ENCODE assay signal across 24 cellular contexts in the genomic region with DNA sequence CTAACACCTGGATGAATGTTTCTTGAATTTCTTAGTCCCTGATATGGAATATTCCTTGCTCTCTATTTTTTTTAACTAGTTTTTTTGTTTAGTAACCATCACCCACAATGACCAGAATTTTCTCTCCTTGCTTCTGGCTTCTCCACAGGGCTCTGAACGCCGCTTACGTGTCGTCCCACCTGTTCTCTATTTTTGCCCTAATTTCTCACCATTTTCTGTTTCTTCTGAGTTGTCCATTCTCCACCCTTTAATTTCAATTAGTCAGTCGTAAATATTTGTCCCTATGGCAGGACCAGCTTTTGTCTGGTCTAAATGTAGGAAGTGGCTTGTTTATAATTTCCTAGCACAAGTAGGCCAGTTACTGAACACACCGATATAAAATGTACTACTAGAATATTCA. TPM values are rescaled to one million over a fixed set of nuclear protein-coding genes. Genes with fewer than 3 reads are reported as not detected.
DNase-seq lines count a peak whose midpoint lies in the region; ATAC-seq, FAIRE-seq and TF ChIP-seq lines count a peak whose summit lies in the region.
"Had no signal": no experiment of that assay in that cellular context is flagged by ENCODE, and none has a peak within 500 bp of the region (broad histone marks: within the 10 kb centered on the region; RNA-seq: fewer than 3 reads in every experiment).

No MANE protein-coding gene starts in this region.

- TF ChIP-seq CTCF in A549 (IDR thresholded peaks at IDR 0.05) (no peak), WTC11 (IDR thresholded peaks at IDR 0.05) (no peak)

- 0 out of 2 replicates have a peak overlapping the region, but pooled peaks have one; percentile 46 for H3K27ac Mint-ChIP-seq in WTC11
- no peak overlapping the region for H3K27ac Mint-ChIP-seq in stimulated activated memory B cell treated with anti-CD40 and anti-IgM and Interleukin-4, amounts not matched to agents 10 μg/mL and 1 μg/mL and 100 μg/mL, for 72 hours
- H3K27ac Mint-ChIP-seq: CD14-positive monocyte; CD4-positive, alpha-beta T cell; CD8-positive, alpha-beta memory T cell; GM23338 had no signal

- DNase-seq in A549 (ENCODE audit: low read depth in 1 of 2, low spot score in 1 of 2) (no peak), G401 (ENCODE audit: low spot score) (peak; percentile 86), WTC11 (ENCODE audit: low spot score) (no peak), cerebellar cortex (ENCODE audit: low spot score) (peak; percentile 85), AG08396 (ENCODE audit: low spot score) (no peak), NCI-H2196 (lab: John Stamatoyannopoulos, UW; ENCODE audit: unreplicated experiment) (no peak), left colon (no peak)
- DNase-seq: AML-193; BE2C; CD4-positive, alpha-beta T cell; CD8-positive, alpha-beta memory T cell; DMS 273 treated with DMSO at 0.1 percent for 48 hours; DMS79; EL; GF-D8; HCEC 1CT had no signal

- no peak overlapping the region for H3K4me3 ChIP-seq in A549
- H3K4me3 ChIP-seq: BLaER1 treated with 17β-estradiol and CSF1 and Interleukin-3, amounts not matched to agents 10 nM and 100 nM; GM23338 had no signal

- H3K4me2 ChIP-seq in A549 = peak overlapping the region; percentile 48; the same call in 2 of the 3 replicates
- H3K4me2 ChIP-seq: BLaER1 treated with 17β-estradiol and CSF1 and Interleukin-3, amounts not matched to agents 10 nM and 100 nM; GM23338 had no signal

- no peaks in the 10 kb centered on the region for H3K36me3 Mint-ChIP-seq in WTC11
- no peaks in the 10 kb centered on the region for H3K36me3 Mint-ChIP-seq in stimulated activated memory B cell treated with anti-CD40 and anti-IgM and Interleukin-4, amounts not matched to agents 10 μg/mL and 1 μg/mL and 100 μg/mL, for 72 hours
- H3K36me3 Mint-ChIP-seq: CD14-positive monocyte; CD8-positive, alpha-beta memory T cell had no signal

- no peaks in the 10 kb centered on the region for H3K9me3 ChIP-seq in A549
- H3K9me3 ChIP-seq: BE2C; BLaER1 treated with 17β-estradiol and CSF1 and Interleukin-3, amounts not matched to agents 10 nM and 100 nM had no signal

- in situ Hi-C loops in G401 (cut with HindIII; ENCODE audit: low sequenced_read_pairs) = no loop called here

- intact Hi-C loops in left colon (cut with DNase I, micrococcal nuclease) = no loop called here

- no peaks in the 10 kb centered on the region for H3K27me3 Mint-ChIP-seq in WTC11 (ENCODE audit: low read depth)
- no peaks in the 10 kb centered on the region for H3K27me3 Mint-ChIP-seq in stimulated activated memory B cell treated with anti-CD40 and anti-IgM and Interleukin-4, amounts not matched to agents 10 μg/mL and 1 μg/mL and 100 μg/mL, for 72 hours
- H3K27me3 Mint-ChIP-seq: CD4-positive, alpha-beta T cell; CD8-positive, alpha-beta memory T cell had no signal

- H3K4me1 Mint-ChIP-seq in WTC11 = no peaks in the 10 kb centered on the region
- no peaks in the 10 kb centered on the region for H3K4me1 Mint-ChIP-seq in stimulated activated memory B cell treated with anti-CD40 and anti-IgM and Interleukin-4, amounts not matched to agents 10 μg/mL and 1 μg/mL and 100 μg/mL, for 72 hours
- H3K4me1 Mint-ChIP-seq: CD8-positive, alpha-beta memory T cell; GM23338 had no signal

- no peak for FAIRE-seq in A549 (lab: Jason Lieb, UNC)
- FAIRE-seq: D721Med, GM12891, GM18507, H54 had no signal

- peaks cover 30% of the 10 kb centered on the region for H3K4me1 ChIP-seq in A549

- 93% methylated on average over 6 of the region's 6 CpGs for WGBS in A549 (ENCODE audit: missing lambda C conversion rate)

- no peak overlapping the region for H3K27ac ChIP-seq in A549
- H3K27ac ChIP-seq: BLaER1 treated with 17β-estradiol and CSF1 and Interleukin-3, amounts not matched to agents 10 nM and 100 nM had no signal

- H3K9me3 Mint-ChIP-seq in WTC11 = no peaks in the 10 kb centered on the region
- H3K9me3 Mint-ChIP-seq in stimulated activated memory B cell treated with anti-CD40 and anti-IgM and Interleukin-4, amounts not matched to agents 10 μg/mL and 1 μg/mL and 100 μg/mL, for 72 hours = peaks cover 2% of the 10 kb centered on the region
- H3K9me3 Mint-ChIP-seq: CD14-positive monocyte; CD4-positive, alpha-beta T cell; GM23338 had no signal

- CTCF ChIA-PET in A549 (lab: Yijun Ruan, JAX) = interaction anchor here (0.9 to 1.4 kb wide), 4 partner anchors 9 to 267 kb away, joined by 3 to 5 read pairs (median 4); no protein-coding TSS in a partner anchor
- CTCF ChIA-PET in WTC11 (lab: Charles Lee) = interaction anchor here (1.1 kb wide), 1 partner anchor 272 kb away, joined by 3 read pairs; no protein-coding TSS in a partner anchor

- no peak for TF ChIP-seq RAD21 in A549 (conservative IDR thresholded peaks at IDR 0.05 in 1 of 2, IDR thresholded peaks at IDR 0.05 in 1 of 2)

- POLR2A ChIA-PET in A549 (lab: Yijun Ruan, JAX) (no interaction called here), WTC11 (lab: Charles Lee) (no interaction called here)

- no peak for TF ChIP-seq EP300 in A549 (IDR thresholded peaks at IDR 0.05)

- H3K4me3 Mint-ChIP-seq in WTC11 = no peak overlapping the region
- no peak overlapping the region for H3K4me3 Mint-ChIP-seq in stimulated activated memory B cell treated with anti-CD40 and anti-IgM and Interleukin-4, amounts not matched to agents 10 μg/mL and 1 μg/mL and 100 μg/mL, for 72 hours
- H3K4me3 Mint-ChIP-seq: CD14-positive monocyte; CD4-positive, alpha-beta T cell; CD8-positive, alpha-beta memory T cell; GM23338 had no signal

- TF ChIP-seq POLR2A in A549 (IDR thresholded peaks at IDR 0.05; ENCODE audit: low read length) = no peak

- ATAC-seq in A549 (no peak), WTC11 (no peak), left colon (no peak)
- ATAC-seq in stimulated activated memory B cell treated with anti-CD40 and anti-IgM and Interleukin-4, amounts not matched to agents 10 μg/mL and 1 μg/mL and 100 μg/mL, for 72 hours = no peak
- ATAC-seq: GM23338 had no signal

TF ChIP-seq in A549, 52 proteins besides CTCF, POLR2A, EP300 and RAD21:
- TF ChIP-seq HOXB5 (CRISPR knock-in tag; IDR thresholded peaks at IDR 0.05) (no peak), ESRRA (IDR thresholded peaks at IDR 0.05; ENCODE audit: borderline replicate concordance, low read length) (no peak), POLR2AphosphoS2 (conservative IDR thresholded peaks at IDR 0.05; ENCODE audit: low read length) (no peak), PHF8 (IDR thresholded peaks at IDR 0.05; ENCODE audit: borderline replicate concordance, low read depth) (no peak)

TF ChIP-seq in WTC11, 78 proteins besides CTCF, POLR2A, EP300 and RAD21 (continues in another document):
- TF ChIP-seq, protein P1, sequence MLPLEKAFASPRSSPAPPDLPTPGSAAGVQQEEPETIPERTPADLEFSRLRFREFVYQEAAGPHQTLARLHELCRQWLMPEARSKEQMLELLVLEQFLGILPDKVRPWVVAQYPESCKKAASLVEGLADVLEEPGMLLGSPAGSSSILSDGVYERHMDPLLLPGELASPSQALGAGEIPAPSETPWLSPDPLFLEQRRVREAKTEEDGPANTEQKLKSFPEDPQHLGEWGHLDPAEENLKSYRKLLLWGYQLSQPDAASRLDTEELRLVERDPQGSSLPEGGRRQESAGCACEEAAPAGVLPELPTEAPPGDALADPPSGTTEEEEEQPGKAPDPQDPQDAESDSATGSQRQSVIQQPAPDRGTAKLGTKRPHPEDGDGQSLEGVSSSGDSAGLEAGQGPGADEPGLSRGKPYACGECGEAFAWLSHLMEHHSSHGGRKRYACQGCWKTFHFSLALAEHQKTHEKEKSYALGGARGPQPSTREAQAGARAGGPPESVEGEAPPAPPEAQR (CRISPR knock-in tag; IDR thresholded peaks at IDR 0.05) = no peak
- TF ChIP-seq TCF7 (CRISPR knock-in tag; IDR thresholded peaks at IDR 0.05; ENCODE audit: low read depth) (no peak), GRHL2 (CRISPR knock-in tag; IDR thresholded peaks at IDR 0.05; ENCODE audit: insufficient replicate concordance, severe bottlenecking) (no peak), GTF2I (CRISPR knock-in tag; conservative IDR thresholded peaks at IDR 0.05) (no peak), ZNF416 (CRISPR knock-in tag; IDR thresholded peaks at IDR 0.05) (no peak), IRF2 (CRISPR knock-in tag; IDR thresholded peaks at IDR 0.05; ENCODE audit: borderline replicate concordance, low read depth) (no peak), ZMAT4 (CRISPR knock-in tag; IDR thresholded peaks at IDR 0.05) (no peak), SP1 (CRISPR knock-in tag; conservative IDR thresholded peaks at IDR 0.05) (no peak)
- TF ChIP-seq, protein P2, sequence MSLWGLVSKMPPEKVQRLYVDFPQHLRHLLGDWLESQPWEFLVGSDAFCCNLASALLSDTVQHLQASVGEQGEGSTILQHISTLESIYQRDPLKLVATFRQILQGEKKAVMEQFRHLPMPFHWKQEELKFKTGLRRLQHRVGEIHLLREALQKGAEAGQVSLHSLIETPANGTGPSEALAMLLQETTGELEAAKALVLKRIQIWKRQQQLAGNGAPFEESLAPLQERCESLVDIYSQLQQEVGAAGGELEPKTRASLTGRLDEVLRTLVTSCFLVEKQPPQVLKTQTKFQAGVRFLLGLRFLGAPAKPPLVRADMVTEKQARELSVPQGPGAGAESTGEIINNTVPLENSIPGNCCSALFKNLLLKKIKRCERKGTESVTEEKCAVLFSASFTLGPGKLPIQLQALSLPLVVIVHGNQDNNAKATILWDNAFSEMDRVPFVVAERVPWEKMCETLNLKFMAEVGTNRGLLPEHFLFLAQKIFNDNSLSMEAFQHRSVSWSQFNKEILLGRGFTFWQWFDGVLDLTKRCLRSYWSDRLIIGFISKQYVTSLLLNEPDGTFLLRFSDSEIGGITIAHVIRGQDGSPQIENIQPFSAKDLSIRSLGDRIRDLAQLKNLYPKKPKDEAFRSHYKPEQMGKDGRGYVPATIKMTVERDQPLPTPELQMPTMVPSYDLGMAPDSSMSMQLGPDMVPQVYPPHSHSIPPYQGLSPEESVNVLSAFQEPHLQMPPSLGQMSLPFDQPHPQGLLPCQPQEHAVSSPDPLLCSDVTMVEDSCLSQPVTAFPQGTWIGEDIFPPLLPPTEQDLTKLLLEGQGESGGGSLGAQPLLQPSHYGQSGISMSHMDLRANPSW (CRISPR knock-in tag; conservative IDR thresholded peaks at IDR 0.05; ENCODE audit: low read depth) = no peak

RNA-seq across cellular contexts. Expression of gene PLCB4, which starts 52.3 kb away (rescaled TPM):
- polyA plus RNA-seq in A549 (2011; rRNA removed) = 24.0 and 32.1 TPM in 2 replicates
- polyA plus RNA-seq in A549 (2012; cell fraction: cytosol; rRNA removed) = 6.6 and 7.5 TPM in 2 replicates
- polyA plus RNA-seq in A549 (2012; cell fraction: nucleus; rRNA removed) = 9.0 and 12.0 TPM in 2 replicates
- polyA plus RNA-seq in A549 (2017; fragmentation: RNase III; extraction: RNeasy Plus Mini Kit Qiagen cat#74134 plus additional on column Dnase treatment) = 17.1 to 21.4 TPM (median 21.2 TPM) in 3 replicates
- 21.0 and 23.4 TPM in 2 replicates for polyA minus RNA-seq in A549 (2011; rRNA and poly(A)+ RNA removed)
- total RNA-seq in G401 (2014; rRNA removed; shearing (Covaris generic)) = 2.4 and 10.3 TPM in 2 replicates
- total RNA-seq in WTC11 (2021) = 11.9 to 14.3 TPM (median 12.6 TPM) in 3 replicates
- total RNA-seq in left colon = 10 to 100 TPM; 45.3 to 58.2 TPM
- total RNA-seq: CD8-positive, alpha-beta memory T cell had no signal
- polyA plus RNA-seq: CD14-positive monocyte; CD8-positive, alpha-beta memory T cell had no signal

Comparison
In these comparisons a context has a peak if more than half of its experiments do, and no peak if none do; other contexts are left out.
1. DNase-seq: peak in G401 (single experiment) and cerebellar cortex (single experiment); none in A549 (0 of 2), WTC11 (single experiment), AG08396 (single experiment), NCI-H2196 (single experiment) and left colon (0 of 2).